1 cellular context compared by ENCODE assay signal in genomic region chr11:83118814-83119213, GRCh38.
TF ChIP-seq lines count a peak whose summit lies in the region.

No MANE protein-coding gene starts in this region.

TF ChIP-seq in SK-N-SH, 30 proteins besides CTCF, POLR2A, EP300 and RAD21 (continued from another document):
- TF ChIP-seq REST (IDR thresholded peaks at IDR 0.05; ENCODE audit: low read depth, low read length) = no peak
- no peak for TF ChIP-seq JUND (IDR thresholded peaks at IDR 0.05)
- TF ChIP-seq MXI1 (IDR thresholded peaks at IDR 0.05; ENCODE audit: low read depth, low read length) = no peak
- no peak for TF ChIP-seq NFIC (IDR thresholded peaks at IDR 0.05; ENCODE audit: borderline replicate concordance)
